In genomic region chr2:102356381-102356712, GRCh38 we compare ENCODE assay signal across 9 cellular contexts. TPM values are rescaled to one million over a fixed set of nuclear protein-coding genes. Genes with fewer than 3 reads are reported as not detected.
DNase-seq lines count a peak whose midpoint lies in the region; ATAC-seq and TF ChIP-seq lines count a peak whose summit lies in the region.
"Had no signal": no experiment of that assay in that cellular context is flagged by ENCODE, and none has a peak within 500 bp of the region (broad histone marks: within the 10 kb centered on the region; RNA-seq: fewer than 3 reads in every experiment).

No MANE protein-coding gene starts in this region.

- no peak overlapping the region for H3K9ac ChIP-seq in iPS-15b (ENCODE audit: low read depth, low read length)

- no peaks in the 10 kb centered on the region for H3K27me3 Mint-ChIP-seq in activated CD4-positive, alpha-beta T cell treated with anti-CD3 and anti-CD28 coated beads, Interleukin-2, amount 10 ng/mL, durations not matched to agents 7 days and 5 days
- peaks cover 32% of the 10 kb centered on the region for H3K27me3 Mint-ChIP-seq in WTC11 (ENCODE audit: low read depth)

- CTCF ChIA-PET in activated CD4-positive, alpha-beta T cell treated with anti-CD3 and anti-CD28 coated beads, Interleukin-2, amount 10 ng/mL, durations not matched to agents 7 days and 5 days (lab: Charles Lee): interaction anchor here (0.7 to 4.6 kb wide), 16 partner anchors 12 to 350 kb away, joined by 3 to 23 read pairs (median 4); no protein-coding TSS in a partner anchor
- CTCF ChIA-PET in WTC11 (lab: Charles Lee): interaction anchor here (0.6 to 1.7 kb wide), 12 partner anchors 16 to 1379 kb away, joined by 3 to 14 read pairs (median 4); partner anchors contain the start of gene IL1RL1

- H3K9me3 ChIP-seq in iPS-15b (ENCODE audit: control insufficient read depth, insufficient read depth, low read length): no peaks in the 10 kb centered on the region
- H3K9me3 ChIP-seq in thoracic aorta: no peaks in the 10 kb centered on the region

- peaks cover 25% of the 10 kb centered on the region for H3K36me3 Mint-ChIP-seq in activated CD4-positive, alpha-beta T cell treated with anti-CD3 and anti-CD28 coated beads, Interleukin-2, amount 10 ng/mL, durations not matched to agents 7 days and 5 days (ENCODE audit: low read depth)
- no peaks in the 10 kb centered on the region for H3K36me3 Mint-ChIP-seq in WTC11

- H3K4me3 ChIP-seq in iPS-15b (ENCODE audit: low read depth, low read length) (peak overlapping the region; percentile 68), thoracic aorta (peak overlapping the region; percentile 88)

- no peak for DNase-seq in activated CD4-positive, alpha-beta T cell treated with anti-CD3 and anti-CD28 coated beads, Interleukin-2, amount 10 ng/mL, durations not matched to agents 7 days and 5 days
- no peak for DNase-seq in activated CD4-positive, alpha-beta T cell treated with anti-CD3 and anti-CD28 coated beads for 4 hours
- DNase-seq in WTC11 (ENCODE audit: low spot score): no peak
- no peak for DNase-seq in thoracic aorta (ENCODE audit: low spot score)
- no peak for DNase-seq in NCI-H2107 treated with DMSO at 0.1 percent for 48 hours (lab: John Stamatoyannopoulos, UW; ENCODE audit: unreplicated experiment)
- no peak for DNase-seq in SIG-M5 treated with dmso at 0.1 percent for 504 hours (lab: John Stamatoyannopoulos, UW; ENCODE audit: unreplicated experiment)

- H3K27me3 ChIP-seq in iPS-15b (ENCODE audit: control insufficient read depth, insufficient read depth, low read length) (peaks cover 16% of the 10 kb centered on the region), thoracic aorta (replicated peaks; ENCODE audit: insufficient read depth) (no peaks in the 10 kb centered on the region)

- no peaks in the 10 kb centered on the region for H3K9me3 Mint-ChIP-seq in activated CD4-positive, alpha-beta T cell treated with anti-CD3 and anti-CD28 coated beads, Interleukin-2, amount 10 ng/mL, durations not matched to agents 7 days and 5 days
- no peaks in the 10 kb centered on the region for H3K9me3 Mint-ChIP-seq in WTC11

- peaks cover 48% of the 10 kb centered on the region for H3K4me1 Mint-ChIP-seq in activated CD4-positive, alpha-beta T cell treated with anti-CD3 and anti-CD28 coated beads, Interleukin-2, amount 10 ng/mL, durations not matched to agents 7 days and 5 days
- H3K4me1 Mint-ChIP-seq in WTC11: peaks cover 5% of the 10 kb centered on the region

- peak overlapping the region; percentile 99 for H3K27ac Mint-ChIP-seq in activated CD4-positive, alpha-beta T cell treated with anti-CD3 and anti-CD28 coated beads, Interleukin-2, amount 10 ng/mL, durations not matched to agents 7 days and 5 days
- no peak overlapping the region for H3K27ac Mint-ChIP-seq in WTC11

- H3K36me3 ChIP-seq in iPS-15b (ENCODE audit: control insufficient read depth, insufficient read depth, low read length) (no peaks in the 10 kb centered on the region), thoracic aorta (no peaks in the 10 kb centered on the region)

- H3K4me3 Mint-ChIP-seq in activated CD4-positive, alpha-beta T cell treated with anti-CD3 and anti-CD28 coated beads, Interleukin-2, amount 10 ng/mL, durations not matched to agents 7 days and 5 days: peak overlapping the region; percentile 99
- peak overlapping the region; percentile 83 for H3K4me3 Mint-ChIP-seq in WTC11

- peak overlapping the region; percentile 36 to 41 for H3K27ac ChIP-seq in thoracic aorta

- POLR2A ChIA-PET in activated CD4-positive, alpha-beta T cell treated with anti-CD3 and anti-CD28 coated beads, Interleukin-2, amount 10 ng/mL, durations not matched to agents 7 days and 5 days (lab: Charles Lee): no interaction called here
- POLR2A ChIA-PET in WTC11 (lab: Charles Lee): no interaction called here

- H3K4me1 ChIP-seq in iPS-15b (ENCODE audit: control insufficient read depth, insufficient read depth, low read length) (no peaks in the 10 kb centered on the region), thoracic aorta (ENCODE audit: control insufficient read depth in 1 of 2, low read depth in 2 of 2) (peaks cover 0 to 5% of the 10 kb centered on the region in 2 donors)

- TF ChIP-seq CTCF in WTC11 (IDR thresholded peaks at IDR 0.05) (no peak), thoracic aorta (IDR thresholded peaks at IDR 0.05) (no peak)

- ATAC-seq in WTC11: no peak
- ATAC-seq in thoracic aorta (ENCODE audit: insufficient number of reproducible peaks, low FRiP score, low read depth): no peak
- no peak for ATAC-seq in GM19397 (IDR thresholded peaks at IDR 0.05; ENCODE audit: unreplicated experiment)

TF ChIP-seq in WTC11, 78 proteins besides CTCF, POLR2A, EP300 and RAD21:
- TF ChIP-seq ERG (CRISPR knock-in tag; IDR thresholded peaks at IDR 0.05): no peak
- no peak for TF ChIP-seq ZNF671 (CRISPR knock-in tag; IDR thresholded peaks at IDR 0.05)
- TF ChIP-seq ZNF425 (CRISPR knock-in tag; conservative IDR thresholded peaks at IDR 0.05): no peak
- no peak for TF ChIP-seq CREB1 (CRISPR knock-in tag; IDR thresholded peaks at IDR 0.05)
- no peak for TF ChIP-seq ZNF232 (CRISPR knock-in tag; IDR thresholded peaks at IDR 0.05)
- no peak for TF ChIP-seq E2F5 (CRISPR knock-in tag; IDR thresholded peaks at IDR 0.05)
- no peak for TF ChIP-seq ZBTB43 (CRISPR knock-in tag; IDR thresholded peaks at IDR 0.05)
- TF ChIP-seq ATF1 (CRISPR knock-in tag; IDR thresholded peaks at IDR 0.05): no peak
- no peak for TF ChIP-seq PRRX2 (CRISPR knock-in tag; IDR thresholded peaks at IDR 0.05)
- TF ChIP-seq NR3C1 (CRISPR knock-in tag; conservative IDR thresholded peaks at IDR 0.05; ENCODE audit: low read depth): no peak
- no peak for TF ChIP-seq ELF4 (CRISPR knock-in tag; IDR thresholded peaks at IDR 0.05; ENCODE audit: low read depth)
- no peak for TF ChIP-seq USF1 (CRISPR knock-in tag; IDR thresholded peaks at IDR 0.05)
- TF ChIP-seq TEAD1 (CRISPR knock-in tag; IDR thresholded peaks at IDR 0.05): no peak
- TF ChIP-seq RELA (CRISPR knock-in tag; IDR thresholded peaks at IDR 0.05; ENCODE audit: borderline replicate concordance): no peak
- TF ChIP-seq CREM (CRISPR knock-in tag; IDR thresholded peaks at IDR 0.05): no peak
- TF ChIP-seq NFATC4 (CRISPR knock-in tag; IDR thresholded peaks at IDR 0.05): no peak

RNA-seq across cellular contexts. Expression of gene IL18R1, which starts 0.8 kb away (rescaled TPM):
- 10 to 100 TPM; 19.2 to 22.1 TPM for total RNA-seq in activated CD4-positive, alpha-beta T cell treated with anti-CD3 and anti-CD28 coated beads, Interleukin-2, amount 10 ng/mL, durations not matched to agents 7 days and 5 days
- total RNA-seq in WTC11 (2021) (0.25 to 0.46 TPM in 2 of 3 replicates, not detected in the other), thoracic aorta (10 to 100 TPM in 1 of 2 donors, 1 to 10 TPM in 1; 9.3 to 22.2 TPM)
- total RNA-seq: temporal lobe had no signal

RNA-seq across cellular contexts. Expression of gene IL1RL1, which starts 45.0 kb away (rescaled TPM):
- total RNA-seq in activated CD4-positive, alpha-beta T cell treated with anti-CD3 and anti-CD28 coated beads, Interleukin-2, amount 10 ng/mL, durations not matched to agents 7 days and 5 days: under 1 TPM in 1 of 2 experiments, not detected in 1; 0.12 TPM
- total RNA-seq in WTC11 (2021) (0.05 TPM in 1 of 3 replicates, not detected in the others), thoracic aorta (10 to 100 TPM; 22.2 to 32.8 TPM)

Comparison
In these comparisons a context has a peak if more than half of its experiments do, and no peak if none do; other contexts are left out.
1. RNA of gene IL1RL1, which starts 45.0 kb away (total RNA-seq): 22.2 to 32.8 TPM in thoracic aorta; 0.12 TPM in activated CD4-positive, alpha-beta T cell treated with anti-CD3 and anti-CD28 coated beads, Interleukin-2, amount 10 ng/mL, durations not matched to agents 7 days and 5 days and 0.05 TPM in WTC11; every median in the first group is over 10 times any median in the second.